In genomic region chr17:83110755-83111154, GRCh38 we compare ENCODE assay signal across 1 cellular context.
TF ChIP-seq lines count a peak whose summit lies in the region.

No MANE protein-coding gene starts in this region.

TF ChIP-seq in IMR-90, 13 proteins besides CTCF, POLR2A, EP300 and RAD21 (continued from another document):
- TF ChIP-seq NFE2L2 (IDR thresholded peaks at IDR 0.05; ENCODE audit: low read depth, low read length) (no peak), RFX5 (IDR thresholded peaks at IDR 0.05; ENCODE audit: low read depth, low read length) (no peak), BHLHE40 (IDR thresholded peaks at IDR 0.05; ENCODE audit: low read depth, low read length) (no peak)
TF ChIP-seq in IMR-90: peak in this region for 0.
